In genomic region chr3:123154346-123154985, GRCh38 we compare ENCODE assay signal across 18 cellular contexts. TPM values are rescaled to one million over a fixed set of nuclear protein-coding genes. Genes with fewer than 3 reads are reported as not detected.
A peak's percentile ranks its signal among the peaks of the same experiment; 100 is the strongest.
DNase-seq lines count a peak whose midpoint lies in the region; ATAC-seq and TF ChIP-seq lines count a peak whose summit lies in the region.
"Had no signal": no experiment of that assay in that cellular context is flagged by ENCODE, and none has a peak within 500 bp of the region (broad histone marks: within the 10 kb centered on the region; RNA-seq: fewer than 3 reads in every experiment).

No MANE protein-coding gene starts in this region.

- H3K27me3 Mint-ChIP-seq in stimulated activated naive B cell treated with anti-CD40 and anti-IgM and Interleukin-4, amounts not matched to agents 10 μg/mL and 1 μg/mL and 100 μg/mL, for 72 hours, result no peaks in the 10 kb centered on the region

- H3K9me2 ChIP-seq in SU-DHL-6 (replicated peaks; ENCODE audit: insufficient read depth, low read length) (no peaks in the 10 kb centered on the region), SK-N-SH (no peaks in the 10 kb centered on the region)

- WGBS in SK-N-SH (ENCODE audit: low lambda C conversion rate), result 96% methylated on average over 5 of the region's 6 CpGs

- no peak for TF ChIP-seq EP300 in SK-N-SH (IDR thresholded peaks at IDR 0.05; ENCODE audit: borderline replicate concordance in 1 of 2, low read depth in 1 of 2, low read length in 1 of 2)

- peaks cover 12 to 31% of the 10 kb centered on the region in 2 donors for H3K4me1 Mint-ChIP-seq in stimulated activated naive B cell treated with anti-CD40 and anti-IgM and Interleukin-4, amounts not matched to agents 10 μg/mL and 1 μg/mL and 100 μg/mL, for 72 hours
- H3K4me1 Mint-ChIP-seq: immature natural killer cell had no signal

- peaks cover 15% of the 10 kb centered on the region for H3F3A ChIP-seq in SU-DHL-6 (ENCODE audit: insufficient read depth)
- H3F3A ChIP-seq in SK-N-SH (replicated peaks; ENCODE audit: insufficient read depth), result no peaks in the 10 kb centered on the region

- no peaks in the 10 kb centered on the region for H4K20me1 ChIP-seq in SU-DHL-6 (ENCODE audit: low read depth, low read length)
- H4K20me1 ChIP-seq in SK-N-SH (ENCODE audit: insufficient read depth), result no peaks in the 10 kb centered on the region

- TF ChIP-seq CTCF in SU-DHL-6 (IDR thresholded peaks at IDR 0.05; ENCODE audit: insufficient read depth, low read length, poor library complexity, severe bottlenecking), result no peak
- no peak for TF ChIP-seq CTCF in right atrium auricular region (IDR thresholded peaks at IDR 0.05)
- no peak for TF ChIP-seq CTCF in SK-N-SH (IDR thresholded peaks at IDR 0.05)

- POLR2A ChIA-PET in SK-N-SH (lab: Yijun Ruan, JAX), result no interaction called here

- peaks cover 5 to 9% of the 10 kb centered on the region in 2 donors for H3K9me3 Mint-ChIP-seq in activated naive CD4-positive, alpha-beta T cell treated with anti-CD3 and anti-CD28 coated beads, Interleukin-2, amount 50 U/mL, for 72 hours
- peaks cover 6 to 9% of the 10 kb centered on the region in 2 donors for H3K9me3 Mint-ChIP-seq in stimulated activated naive B cell treated with anti-CD40 and anti-IgM and Interleukin-4, amounts not matched to agents 10 μg/mL and 1 μg/mL and 100 μg/mL, for 72 hours
- H3K9me3 Mint-ChIP-seq: GM23338, immature natural killer cell had no signal

- H3K36me3 ChIP-seq in SU-DHL-6 (ENCODE audit: low read length), result no peaks in the 10 kb centered on the region
- peaks cover 47% of the 10 kb centered on the region for H3K36me3 ChIP-seq in right atrium auricular region
- peaks cover 10 to 32% of the 10 kb centered on the region in 2 experiments for H3K36me3 ChIP-seq in SK-N-SH (replicated peaks in 1 of 2; ENCODE audit: control insufficient read depth in 1 of 2, insufficient read depth in 2 of 2, low read length in 1 of 2)
- H3K36me3 ChIP-seq: cardiac muscle cell had no signal

- H3K79me2 ChIP-seq in SU-DHL-6 (ENCODE audit: insufficient read depth, low read length) (no peaks in the 10 kb centered on the region), SK-N-SH (ENCODE audit: insufficient read depth) (no peaks in the 10 kb centered on the region)

- peaks cover 18 to 27% of the 10 kb centered on the region in 2 donors for H3K36me3 Mint-ChIP-seq in activated naive CD4-positive, alpha-beta T cell treated with anti-CD3 and anti-CD28 coated beads, Interleukin-2, amount 50 U/mL, for 72 hours
- peaks cover 67 to 74% of the 10 kb centered on the region in 2 donors for H3K36me3 Mint-ChIP-seq in stimulated activated naive B cell treated with anti-CD40 and anti-IgM and Interleukin-4, amounts not matched to agents 10 μg/mL and 1 μg/mL and 100 μg/mL, for 72 hours

- no peak overlapping the region for H3K4me3 Mint-ChIP-seq in stimulated activated naive B cell treated with anti-CD40 and anti-IgM and Interleukin-4, amounts not matched to agents 10 μg/mL and 1 μg/mL and 100 μg/mL, for 72 hours
- H3K4me3 Mint-ChIP-seq: GM23338, immature natural killer cell had no signal

- H3K9me3 ChIP-seq in SU-DHL-6 (ENCODE audit: insufficient read depth, low read length) (no peaks in the 10 kb centered on the region), right atrium auricular region (no peaks in the 10 kb centered on the region), SK-N-SH (no peaks in the 10 kb centered on the region)
- H3K9me3 ChIP-seq: upper lobe of left lung had no signal

- peak overlapping the region; percentile 4 to 68 for H3K27ac Mint-ChIP-seq in activated naive CD4-positive, alpha-beta T cell treated with anti-CD3 and anti-CD28 coated beads, Interleukin-2, amount 50 U/mL, for 72 hours
- peak overlapping the region; percentile 56 for H3K27ac Mint-ChIP-seq in stimulated activated naive B cell treated with anti-CD40 and anti-IgM and Interleukin-4, amounts not matched to agents 10 μg/mL and 1 μg/mL and 100 μg/mL, for 72 hours
- H3K27ac Mint-ChIP-seq: GM23338, immature natural killer cell had no signal

- H3K4me3 ChIP-seq in SU-DHL-6 (ENCODE audit: insufficient read depth, low read length, poor library complexity, severe bottlenecking) (no peak overlapping the region), right atrium auricular region (no peak overlapping the region), SK-N-SH (ENCODE audit: low read depth in 2 of 2, low read length in 1 of 2) (no peak overlapping the region)
- H3K4me3 ChIP-seq: cardiac muscle cell, GM23338, PC-9, upper lobe of left lung had no signal

- H3K27me3 ChIP-seq in SU-DHL-6 (ENCODE audit: low read length) (no peaks in the 10 kb centered on the region), right atrium auricular region (no peaks in the 10 kb centered on the region), SK-N-SH (ENCODE audit: insufficient read depth) (no peaks in the 10 kb centered on the region)
- H3K27me3 ChIP-seq: cardiac muscle cell, upper lobe of left lung had no signal

- H3K9ac ChIP-seq in SU-DHL-6 (ENCODE audit: low read length) (no peak overlapping the region), SK-N-SH (no peak overlapping the region)

- no peak for DNase-seq in activated naive CD4-positive, alpha-beta T cell treated with anti-CD3 and anti-CD28 coated beads, Interleukin-2, amount 50 U/mL, for 72 hours (ENCODE audit: low spot score in 2 of 2)
- DNase-seq in activated naive CD4-positive, alpha-beta T cell treated with anti-CD3 and anti-CD28 coated beads, Interleukin-2, amount 50 U/mL, for 16 hours, result no peak
- DNase-seq in right atrium auricular region (ENCODE audit: low spot score) (peak; percentile 57), SK-N-SH (no peak), NCI-H226 (no peak)
- DNase-seq in stimulated activated naive B cell treated with anti-CD40 and anti-IgM and Interleukin-4, amounts not matched to agents 10 μg/mL and 1 μg/mL and 100 μg/mL, for 72 hours, result no peak
- DNase-seq: activated CD4-positive, alpha-beta T cell treated with anti-CD3 and anti-CD28 coated beads, Interleukin-2, amount 50 U/mL, for 48 hours; immature natural killer cell; NCI-H1105 treated with DMSO at 0.1 percent for 48 hours; NCI-H2081; occipital lobe; PC-9 had no signal

- H3K4me1 ChIP-seq in right atrium auricular region (peaks cover 0 to 26% of the 10 kb centered on the region in 2 donors), SK-N-SH (ENCODE audit: control insufficient read depth in 1 of 2, insufficient read depth in 2 of 2, low read depth in 1 of 2, low read length in 1 of 2) (peaks cover 0 to 26% of the 10 kb centered on the region in 2 experiments; a peak in 1 of 4 replicates)

- TF ChIP-seq RAD21 in SK-N-SH (IDR thresholded peaks at IDR 0.05; ENCODE audit: low read length), result no peak

- no peak for ATAC-seq in activated naive CD4-positive, alpha-beta T cell treated with anti-CD3 and anti-CD28 coated beads, Interleukin-2, amount 50 U/mL, for 72 hours
- no peak for ATAC-seq in stimulated activated naive B cell treated with anti-CD40 and anti-IgM and Interleukin-4, amounts not matched to agents 10 μg/mL and 1 μg/mL and 100 μg/mL, for 72 hours (replicated peaks)
- ATAC-seq in activated CD4-positive, CD25-positive, alpha-beta regulatory T cell treated with anti-CD3 and anti-CD28 coated beads, Interleukin-2, amount 50 U/mL, for 24 hours, result no peak
- ATAC-seq: GM23338, HepG2 had no signal

- H2AFZ ChIP-seq in SU-DHL-6 (ENCODE audit: low read depth, low read length, severe bottlenecking) (no peak overlapping the region), SK-N-SH (ENCODE audit: low read depth) (no peak overlapping the region)
- H2AFZ ChIP-seq: GM23338, PC-9 had no signal

- no peak overlapping the region for H3K4me2 ChIP-seq in SU-DHL-6 (ENCODE audit: low read depth, low read length, poor library complexity, severe bottlenecking)
- H3K4me2 ChIP-seq in SK-N-SH, result no peak overlapping the region
- H3K4me2 ChIP-seq: GM23338, PC-9 had no signal

- H3K27ac ChIP-seq in SU-DHL-6 (ENCODE audit: low read depth, low read length) (peak overlapping the region; percentile 74; the same call in 1 of the 2 replicates), right atrium auricular region (no peak overlapping the region), SK-N-SH (ENCODE audit: low read depth in 2 of 2, low read length in 1 of 2) (no peak overlapping the region)
- H3K27ac ChIP-seq: cardiac muscle cell, PC-9 had no signal

- CTCF ChIA-PET in SK-N-SH (lab: Yijun Ruan, JAX), result interaction anchor here (0.6 to 1.2 kb wide), 4 partner anchors 16 to 1699 kb away, joined by 3 to 4 read pairs (median 4); partner anchors contain the start of gene PDIA5

TF ChIP-seq in SK-N-SH, 30 proteins besides CTCF, POLR2A, EP300 and RAD21 (continues in another document):
- TF ChIP-seq SIN3A (IDR thresholded peaks at IDR 0.05; ENCODE audit: borderline replicate concordance, low read depth, low read length) (no peak), IRF3 (IDR thresholded peaks at IDR 0.05; ENCODE audit: low read depth, low read length) (no peak), GATA2 (CRISPR knock-in tag; IDR thresholded peaks at IDR 0.05) (no peak), RXRA (IDR thresholded peaks at IDR 0.05; ENCODE audit: borderline replicate concordance, low read depth) (no peak)

RNA-seq across cellular contexts. Expression of gene SEC22A, which starts 47.3 kb away (rescaled TPM):
- total RNA-seq in activated naive CD4-positive, alpha-beta T cell treated with anti-CD3 and anti-CD28 coated beads, Interleukin-2, amount 50 U/mL, for 72 hours, result 10 to 100 TPM; 16.8 to 18.3 TPM
- total RNA-seq in right atrium auricular region, result 10 to 100 TPM; 13.7 to 24.2 TPM
- 13.0 and 17.4 TPM in 2 replicates for polyA plus RNA-seq in SK-N-SH (2012; rRNA removed)
- polyA plus RNA-seq in SK-N-SH (2012; cell fraction: cytosol; rRNA removed), result 14.5 and 17.3 TPM in 2 replicates
- 6.0 and 14.5 TPM in 2 replicates for polyA plus RNA-seq in SK-N-SH (2012; cell fraction: nucleus; rRNA removed)
